6 cellular contexts compared by ENCODE assay signal in genomic region chr3:8677258-8677657, GRCh38. TPM values are rescaled to one million over a fixed set of nuclear protein-coding genes. Genes with fewer than 3 reads are reported as not detected.
"Had no signal": no experiment of that assay in that cellular context is flagged by ENCODE, and none has a peak within 500 bp of the region (broad histone marks: within the 10 kb centered on the region; RNA-seq: fewer than 3 reads in every experiment).

No MANE protein-coding gene starts in this region.

RNA-seq across cellular contexts. Expression of gene SSUH2, which starts 32.7 kb away (rescaled TPM):
- polyA plus RNA-seq: IgD-negative memory B cell had no signal

RNA-seq across cellular contexts. Expression of gene CAV3, which starts 56.3 kb away (rescaled TPM):
- total RNA-seq: GM23248, H4, H7, HepG2, HT1080 had no signal
- polyA plus RNA-seq: HepG2, IgD-negative memory B cell had no signal
